In the genomic region with DNA sequence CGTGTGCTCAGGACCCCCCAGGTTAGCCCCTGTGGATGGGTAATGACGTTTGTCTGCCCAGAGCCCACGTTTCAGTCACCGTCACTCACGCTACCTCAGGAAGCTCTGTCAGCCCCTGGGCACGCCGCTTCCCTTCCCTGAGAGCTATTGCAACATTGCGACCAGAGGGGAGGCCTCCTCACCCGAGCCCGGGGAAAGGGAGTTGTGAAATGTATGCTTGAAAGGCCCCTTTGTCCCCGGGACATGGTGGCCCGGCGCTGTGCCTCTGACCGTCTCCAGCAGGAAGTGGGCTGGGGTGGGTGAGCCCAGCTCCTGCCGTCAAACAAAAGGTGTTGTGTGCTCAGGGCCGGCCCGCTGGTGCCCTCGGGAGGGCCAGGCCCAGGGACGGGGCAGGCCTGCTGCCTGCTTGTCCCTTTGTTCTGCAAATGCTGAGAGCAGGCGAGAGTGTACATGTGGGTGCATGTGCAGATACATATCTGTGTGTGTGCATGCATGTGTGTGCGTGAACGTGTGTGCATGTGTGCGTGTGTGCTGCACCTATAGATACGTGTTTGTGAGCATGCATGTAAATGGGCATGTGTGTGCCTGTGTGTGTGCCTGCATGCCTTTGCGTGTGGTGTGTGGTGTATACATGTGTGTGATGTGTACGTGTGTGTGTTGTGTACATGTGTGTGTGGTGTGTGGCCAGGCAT, we compare ENCODE assay signal across 1 cellular context.
TF ChIP-seq lines count a peak whose summit lies in the region.

No MANE protein-coding gene starts in this region.

TF ChIP-seq in HepG2, 621 proteins besides CTCF, POLR2A, EP300 and RAD21 (continued from another document and continues in another):
- TF ChIP-seq FUBP1 (CRISPR knock-in tag; IDR thresholded peaks at IDR 0.05; ENCODE audit: borderline replicate concordance) (peak; percentile 89; the same call in 1 of the 2 replicates), NR2F2 (IDR thresholded peaks at IDR 0.05; ENCODE audit: borderline replicate concordance, low read depth) (peak; percentile 71; the same call in 1 of the 2 replicates), FOXK1 (CRISPR knock-in tag; IDR thresholded peaks at IDR 0.05; ENCODE audit: borderline replicate concordance, low read depth) (peak; percentile 85; the same call in 1 of the 2 replicates), ZGPAT (CRISPR knock-in tag; IDR thresholded peaks at IDR 0.05) (peak; percentile 95), RBAK (CRISPR knock-in tag; IDR thresholded peaks at IDR 0.05) (no peak), MIER2 (CRISPR knock-in tag; IDR thresholded peaks at IDR 0.05) (peak; percentile 59; the same call in 1 of the 2 replicates), GPBP1L1 (CRISPR knock-in tag; IDR thresholded peaks at IDR 0.05) (no peak), RXRB (CRISPR knock-in tag; IDR thresholded peaks at IDR 0.05; ENCODE audit: borderline replicate concordance) (peak; percentile 95), NCOA1 (CRISPR knock-in tag; IDR thresholded peaks at IDR 0.05) (0 out of 2 replicates have a peak, but pooled peaks have one; percentile 41), PITX1 (CRISPR knock-in tag; IDR thresholded peaks at IDR 0.05) (peak; percentile 83), GABPB1 (CRISPR knock-in tag; IDR thresholded peaks at IDR 0.05) (peak; percentile 88), ZNF720 (CRISPR knock-in tag; IDR thresholded peaks at IDR 0.05) (0 out of 2 replicates have a peak, but pooled peaks have one; percentile 64), ELF4 (CRISPR knock-in tag; IDR thresholded peaks at IDR 0.05; ENCODE audit: borderline replicate concordance) (0 out of 2 replicates have a peak, but pooled peaks have one; percentile 25), KLF11 (CRISPR knock-in tag; IDR thresholded peaks at IDR 0.05) (no peak), ZNF44 (CRISPR knock-in tag; IDR thresholded peaks at IDR 0.05) (no peak), NR0B2 (CRISPR knock-in tag; IDR thresholded peaks at IDR 0.05) (no peak), ESRRA (CRISPR knock-in tag; IDR thresholded peaks at IDR 0.05; ENCODE audit: low read depth) (peak; percentile 71), ZFP36L1 (CRISPR knock-in tag; IDR thresholded peaks at IDR 0.05) (peak; percentile 61; the same call in 1 of the 2 replicates), MTF1 (CRISPR knock-in tag; IDR thresholded peaks at IDR 0.05) (no peak), HDAC1 (CRISPR knock-in tag; IDR thresholded peaks at IDR 0.05) (peak; percentile 96), NR2F1 (CRISPR knock-in tag; IDR thresholded peaks at IDR 0.05) (peak; percentile 42 to 60; a peak in 3 of 4 replicates), ZNF772 (CRISPR knock-in tag; IDR thresholded peaks at IDR 0.05) (peak; percentile 78), PLRG1 (conservative IDR thresholded peaks at IDR 0.05) (no peak), RBM22 (optimal IDR thresholded peaks at IDR 0.05; ENCODE audit: low read length) (peak; percentile 61), ZNF253 (CRISPR knock-in tag; IDR thresholded peaks at IDR 0.05; ENCODE audit: borderline replicate concordance) (no peak), JARID2 (CRISPR knock-in tag; IDR thresholded peaks at IDR 0.05; ENCODE audit: insufficient replicate concordance) (no peak), ONECUT2 (CRISPR knock-in tag; IDR thresholded peaks at IDR 0.05) (no peak), ZIK1 (CRISPR knock-in tag; IDR thresholded peaks at IDR 0.05; ENCODE audit: borderline replicate concordance, low read depth) (peak; percentile 90), TEAD2 (CRISPR knock-in tag; IDR thresholded peaks at IDR 0.05) (no peak), PTBP1 (IDR thresholded peaks at IDR 0.05; ENCODE audit: low read depth, low read length, poor library complexity, severe bottlenecking) (no peak), REXO4 (CRISPR knock-in tag; IDR thresholded peaks at IDR 0.05; ENCODE audit: borderline replicate concordance) (no peak), REST (IDR thresholded peaks at IDR 0.05; ENCODE audit: borderline replicate concordance in 1 of 2, low read depth in 1 of 2, low read length in 2 of 2) (peak in 1 of 2 experiments; percentile 57; a peak in 2 of 4 replicates), ZNF629 (CRISPR knock-in tag; conservative IDR thresholded peaks at IDR 0.05) (peak; percentile 60; the same call in 1 of the 2 replicates), ARID2 (CRISPR knock-in tag; IDR thresholded peaks at IDR 0.05; ENCODE audit: borderline replicate concordance) (no peak), SATB2 (CRISPR knock-in tag; IDR thresholded peaks at IDR 0.05) (no peak), GPN1 (CRISPR knock-in tag; IDR thresholded peaks at IDR 0.05; ENCODE audit: borderline replicate concordance) (no peak), KLF15 (CRISPR knock-in tag; IDR thresholded peaks at IDR 0.05; ENCODE audit: borderline replicate concordance) (no peak), SNAPC2 (CRISPR knock-in tag; IDR thresholded peaks at IDR 0.05) (no peak; the same call in 1 of the 2 replicates), REPIN1 (CRISPR knock-in tag; IDR thresholded peaks at IDR 0.05; ENCODE audit: borderline replicate concordance, low read depth) (peak; percentile 79; the same call in 1 of the 2 replicates)
- TF ChIP-seq, protein P1, sequence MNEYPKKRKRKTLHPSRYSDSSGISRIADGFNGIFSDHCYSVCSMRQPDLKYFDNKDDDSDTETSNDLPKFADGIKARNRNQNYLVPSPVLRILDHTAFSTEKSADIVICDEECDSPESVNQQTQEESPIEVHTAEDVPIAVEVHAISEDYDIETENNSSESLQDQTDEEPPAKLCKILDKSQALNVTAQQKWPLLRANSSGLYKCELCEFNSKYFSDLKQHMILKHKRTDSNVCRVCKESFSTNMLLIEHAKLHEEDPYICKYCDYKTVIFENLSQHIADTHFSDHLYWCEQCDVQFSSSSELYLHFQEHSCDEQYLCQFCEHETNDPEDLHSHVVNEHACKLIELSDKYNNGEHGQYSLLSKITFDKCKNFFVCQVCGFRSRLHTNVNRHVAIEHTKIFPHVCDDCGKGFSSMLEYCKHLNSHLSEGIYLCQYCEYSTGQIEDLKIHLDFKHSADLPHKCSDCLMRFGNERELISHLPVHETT (CRISPR knock-in tag; conservative IDR thresholded peaks at IDR 0.05): peak; percentile 74
- TF ChIP-seq, protein P2, sequence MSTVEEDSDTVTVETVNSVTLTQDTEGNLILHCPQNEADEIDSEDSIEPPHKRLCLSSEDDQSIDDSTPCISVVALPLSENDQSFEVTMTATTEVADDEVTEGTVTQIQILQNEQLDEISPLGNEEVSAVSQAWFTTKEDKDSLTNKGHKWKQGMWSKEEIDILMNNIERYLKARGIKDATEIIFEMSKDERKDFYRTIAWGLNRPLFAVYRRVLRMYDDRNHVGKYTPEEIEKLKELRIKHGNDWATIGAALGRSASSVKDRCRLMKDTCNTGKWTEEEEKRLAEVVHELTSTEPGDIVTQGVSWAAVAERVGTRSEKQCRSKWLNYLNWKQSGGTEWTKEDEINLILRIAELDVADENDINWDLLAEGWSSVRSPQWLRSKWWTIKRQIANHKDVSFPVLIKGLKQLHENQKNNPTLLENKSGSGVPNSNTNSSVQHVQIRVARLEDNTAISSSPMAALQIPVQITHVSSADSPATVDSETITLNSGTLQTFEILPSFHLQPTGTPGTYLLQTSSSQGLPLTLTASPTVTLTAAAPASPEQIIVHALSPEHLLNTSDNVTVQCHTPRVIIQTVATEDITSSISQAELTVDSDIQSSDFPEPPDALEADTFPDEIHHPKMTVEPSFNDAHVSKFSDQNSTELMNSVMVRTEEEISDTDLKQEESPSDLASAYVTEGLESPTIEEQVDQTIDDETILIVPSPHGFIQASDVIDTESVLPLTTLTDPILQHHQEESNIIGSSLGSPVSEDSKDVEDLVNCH (CRISPR knock-in tag; IDR thresholded peaks at IDR 0.05): no peak; the same call in 1 of the 2 replicates
- TF ChIP-seq, protein P3, sequence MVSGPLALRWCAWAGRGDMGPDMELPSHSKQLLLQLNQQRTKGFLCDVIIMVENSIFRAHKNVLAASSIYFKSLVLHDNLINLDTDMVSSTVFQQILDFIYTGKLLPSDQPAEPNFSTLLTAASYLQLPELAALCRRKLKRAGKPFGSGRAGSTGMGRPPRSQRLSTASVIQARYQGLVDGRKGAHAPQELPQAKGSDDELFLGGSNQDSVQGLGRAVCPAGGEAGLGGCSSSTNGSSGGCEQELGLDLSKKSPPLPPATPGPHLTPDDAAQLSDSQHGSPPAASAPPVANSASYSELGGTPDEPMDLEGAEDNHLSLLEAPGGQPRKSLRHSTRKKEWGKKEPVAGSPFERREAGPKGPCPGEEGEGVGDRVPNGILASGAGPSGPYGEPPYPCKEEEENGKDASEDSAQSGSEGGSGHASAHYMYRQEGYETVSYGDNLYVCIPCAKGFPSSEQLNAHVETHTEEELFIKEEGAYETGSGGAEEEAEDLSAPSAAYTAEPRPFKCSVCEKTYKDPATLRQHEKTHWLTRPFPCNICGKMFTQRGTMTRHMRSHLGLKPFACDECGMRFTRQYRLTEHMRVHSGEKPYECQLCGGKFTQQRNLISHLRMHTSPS (CRISPR knock-in tag; IDR thresholded peaks at IDR 0.05; ENCODE audit: low read depth): peak; percentile 98
- TF ChIP-seq, protein P4, sequence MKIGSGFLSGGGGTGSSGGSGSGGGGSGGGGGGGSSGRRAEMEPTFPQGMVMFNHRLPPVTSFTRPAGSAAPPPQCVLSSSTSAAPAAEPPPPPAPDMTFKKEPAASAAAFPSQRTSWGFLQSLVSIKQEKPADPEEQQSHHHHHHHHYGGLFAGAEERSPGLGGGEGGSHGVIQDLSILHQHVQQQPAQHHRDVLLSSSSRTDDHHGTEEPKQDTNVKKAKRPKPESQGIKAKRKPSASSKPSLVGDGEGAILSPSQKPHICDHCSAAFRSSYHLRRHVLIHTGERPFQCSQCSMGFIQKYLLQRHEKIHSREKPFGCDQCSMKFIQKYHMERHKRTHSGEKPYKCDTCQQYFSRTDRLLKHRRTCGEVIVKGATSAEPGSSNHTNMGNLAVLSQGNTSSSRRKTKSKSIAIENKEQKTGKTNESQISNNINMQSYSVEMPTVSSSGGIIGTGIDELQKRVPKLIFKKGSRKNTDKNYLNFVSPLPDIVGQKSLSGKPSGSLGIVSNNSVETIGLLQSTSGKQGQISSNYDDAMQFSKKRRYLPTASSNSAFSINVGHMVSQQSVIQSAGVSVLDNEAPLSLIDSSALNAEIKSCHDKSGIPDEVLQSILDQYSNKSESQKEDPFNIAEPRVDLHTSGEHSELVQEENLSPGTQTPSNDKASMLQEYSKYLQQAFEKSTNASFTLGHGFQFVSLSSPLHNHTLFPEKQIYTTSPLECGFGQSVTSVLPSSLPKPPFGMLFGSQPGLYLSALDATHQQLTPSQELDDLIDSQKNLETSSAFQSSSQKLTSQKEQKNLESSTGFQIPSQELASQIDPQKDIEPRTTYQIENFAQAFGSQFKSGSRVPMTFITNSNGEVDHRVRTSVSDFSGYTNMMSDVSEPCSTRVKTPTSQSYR (CRISPR knock-in tag; IDR thresholded peaks at IDR 0.05; ENCODE audit: borderline replicate concordance): peak; percentile 54
